In the genomic region with DNA sequence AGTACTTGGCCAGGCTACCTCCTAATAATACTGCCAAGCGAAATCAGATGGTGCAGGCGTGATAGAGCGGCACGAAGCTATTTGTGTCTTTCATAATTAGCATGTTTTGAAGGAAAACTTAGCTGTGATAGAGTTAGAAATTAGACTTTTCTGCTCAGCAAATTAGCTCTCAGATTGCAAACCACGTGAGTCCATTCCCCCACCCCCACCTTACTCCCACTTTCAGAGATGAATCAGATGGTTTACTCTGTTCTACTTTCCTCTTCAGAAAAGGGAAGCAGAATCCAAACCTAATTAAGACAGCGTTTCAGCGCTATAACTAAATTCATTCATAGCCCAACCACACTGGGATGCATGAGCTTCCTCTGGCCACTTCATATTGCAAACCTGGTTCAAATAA, we compare ENCODE assay signal across 12 cellular contexts.
DNase-seq lines count a peak whose midpoint lies in the region; ATAC-seq and TF ChIP-seq lines count a peak whose summit lies in the region.
"Had no signal": no experiment of that assay in that cellular context is flagged by ENCODE, and none has a peak within 500 bp of the region (broad histone marks: within the 10 kb centered on the region; RNA-seq: fewer than 3 reads in every experiment).

No MANE protein-coding gene starts in this region.

- no peak overlapping the region for H3K9ac ChIP-seq in GM23248

- WGBS in GM23248 (ENCODE audit: low coverage in 1 of 2, low lambda C conversion rate in 2 of 2, missing lambda C conversion rate in 2 of 2), 2 experiments, result 77 to 80% methylated on average over 7 of the region's 7 CpGs
- WGBS in esophagus muscularis mucosa, result 65% methylated on average over 7 of the region's 7 CpGs

- CTCF ChIA-PET in naive thymus-derived CD4-positive, alpha-beta T cell (lab: Charles Lee), result interaction anchor here (0.8 kb wide), 1 partner anchor 21 kb away, joined by 3 read pairs; no protein-coding TSS in a partner anchor
- CTCF ChIA-PET in Calu3 (lab: Charles Lee), result interaction anchor here (0.6 kb wide), 2 partner anchors 202 to 291 kb away, joined by 5 to 6 read pairs; no protein-coding TSS in a partner anchor

- peaks cover 19 to 58% (median 38%) of the 10 kb centered on the region in 7 donors for H3K4me1 Mint-ChIP-seq in naive thymus-derived CD4-positive, alpha-beta T cell
- H3K4me1 Mint-ChIP-seq in Calu3 (ENCODE audit: low read depth, unreplicated experiment), result peaks cover 55% of the 10 kb centered on the region

- H2AFZ ChIP-seq in GM23248, result no peak overlapping the region

- H3K4me3 ChIP-seq in GM23248 (no peak overlapping the region), esophagus muscularis mucosa (no peak overlapping the region)
- H3K4me3 ChIP-seq in naive thymus-derived CD4-positive, alpha-beta T cell (ENCODE audit: low read length), result no peak overlapping the region
- H3K4me3 ChIP-seq: psoas muscle, tibial artery had no signal

- H3K4me1 ChIP-seq in GM23248 (ENCODE audit: insufficient read depth), result 0 out of 2 replicates have a peak, but pooled peaks cover 7% of the 10 kb centered on the region
- H3K4me1 ChIP-seq in naive thymus-derived CD4-positive, alpha-beta T cell (ENCODE audit: control insufficient read depth in 2 of 2, insufficient read depth in 2 of 2, low read length in 2 of 2), result peaks cover 0 to 5% of the 10 kb centered on the region in 2 donors
- peaks cover 8 to 34% (median 23%) of the 10 kb centered on the region in 4 donors for H3K4me1 ChIP-seq in esophagus muscularis mucosa

- peaks cover 0 to 5% (median 0%) of the 10 kb centered on the region in 11 donors for H3K9me3 Mint-ChIP-seq in naive thymus-derived CD4-positive, alpha-beta T cell
- H3K9me3 Mint-ChIP-seq in Calu3 (ENCODE audit: low read depth, unreplicated experiment), result no peaks in the 10 kb centered on the region

- no peaks in the 10 kb centered on the region for H3K79me2 ChIP-seq in GM23248 (ENCODE audit: insufficient read depth)

- H3K36me3 ChIP-seq in GM23248 (ENCODE audit: low read depth) (no peaks in the 10 kb centered on the region), esophagus muscularis mucosa (no peaks in the 10 kb centered on the region)
- no peaks in the 10 kb centered on the region for H3K36me3 ChIP-seq in naive thymus-derived CD4-positive, alpha-beta T cell (ENCODE audit: control insufficient read depth in 2 of 3, insufficient read depth in 3 of 3, low read length in 3 of 3)
- H3K36me3 ChIP-seq: tibial artery had no signal

- intact Hi-C loops in naive thymus-derived CD4-positive, alpha-beta T cell (cut with micrococcal nuclease), result no loop called here
- intact Hi-C loops in Calu3 (cut with micrococcal nuclease; ENCODE audit: unreplicated experiment), result loop anchor here (2.0 kb wide), 1 partner anchor 121 kb away; no protein-coding TSS in a partner anchor
- intact Hi-C loops in esophagus muscularis mucosa (cut with DNase I), result no loop called here

- H3K4me2 ChIP-seq in GM23248 (ENCODE audit: unreplicated experiment), result no peak overlapping the region

- in situ Hi-C loops in GM23248 (cut with MboI), result no loop called here

- H3K27me3 Mint-ChIP-seq in naive thymus-derived CD4-positive, alpha-beta T cell, result peaks cover 0 to 2% (median 0%) of the 10 kb centered on the region in 5 donors
- no peaks in the 10 kb centered on the region for H3K27me3 Mint-ChIP-seq in Calu3 (ENCODE audit: unreplicated experiment)

- TF ChIP-seq POLR2A in esophagus muscularis mucosa (IDR thresholded peaks at IDR 0.05; ENCODE audit: low read depth), result no peak

- no peak overlapping the region for H3K27ac ChIP-seq in GM23248
- no peak overlapping the region for H3K27ac ChIP-seq in naive thymus-derived CD4-positive, alpha-beta T cell (ENCODE audit: low read depth, low read length)
- no peak overlapping the region for H3K27ac ChIP-seq in esophagus muscularis mucosa (replicated peaks in 1 of 4)
- H3K27ac ChIP-seq: psoas muscle, tibial artery had no signal

- H3K9me2 ChIP-seq in GM23248 (ENCODE audit: insufficient read depth), result no peaks in the 10 kb centered on the region

- H3K27me3 ChIP-seq in GM23248 (replicated peaks; ENCODE audit: insufficient read depth) (no peaks in the 10 kb centered on the region), esophagus muscularis mucosa (no peaks in the 10 kb centered on the region)
- H3K27me3 ChIP-seq in naive thymus-derived CD4-positive, alpha-beta T cell (ENCODE audit: control insufficient read depth in 2 of 2, insufficient read depth in 2 of 2, low read length in 2 of 2), result no peaks in the 10 kb centered on the region
- H3K27me3 ChIP-seq: tibial artery had no signal

- ATAC-seq in GM18907 (IDR thresholded peaks at IDR 0.05; ENCODE audit: unreplicated experiment), result peak; percentile 62
- peak; percentile 53 for ATAC-seq in naive thymus-derived CD4-positive, alpha-beta T cell
- ATAC-seq: psoas muscle had no signal

- no peak overlapping the region for H3K4me3 Mint-ChIP-seq in naive thymus-derived CD4-positive, alpha-beta T cell
- no peak overlapping the region for H3K4me3 Mint-ChIP-seq in Calu3 (ENCODE audit: low read depth, unreplicated experiment)

- no TSS peak for BruUV-seq in Calu3 (replicated peaks; lab: Mats Ljungman, UMichigan)

- H4K20me1 ChIP-seq in GM23248 (ENCODE audit: insufficient read depth), result no peaks in the 10 kb centered on the region

- POLR2A ChIA-PET in naive thymus-derived CD4-positive, alpha-beta T cell (lab: Charles Lee), result no interaction called here

- DNase-seq in GM23248 (peak; percentile 23), MV-4-11 (lab: John Stamatoyannopoulos, UW) (peak; percentile 78), Calu3 (no peak), esophagus muscularis mucosa (ENCODE audit: extremely low spot score) (no peak), NCI-H2227 (lab: John Stamatoyannopoulos, UW; ENCODE audit: unreplicated experiment) (no peak), HUDEP-2 (lab: John Stamatoyannopoulos, UW; ENCODE audit: unreplicated experiment in 76 of 76) (no peak)
- DNase-seq in naive thymus-derived CD4-positive, alpha-beta T cell, result no peak
- DNase-seq: dermis blood vessel endothelial cell, NCI-H446 treated with DMSO at 0.1 percent for 48 hours, psoas muscle, tibial artery had no signal

- TF ChIP-seq EP300 in esophagus muscularis mucosa (IDR thresholded peaks at IDR 0.05), result no peak

- no peak overlapping the region for H3K27ac Mint-ChIP-seq in naive thymus-derived CD4-positive, alpha-beta T cell
- H3K27ac Mint-ChIP-seq in Calu3 (ENCODE audit: unreplicated experiment), result no peak overlapping the region

- peaks cover 0 to 6% (median 0%) of the 10 kb centered on the region in 5 donors for H3K36me3 Mint-ChIP-seq in naive thymus-derived CD4-positive, alpha-beta T cell
- peaks cover 5% of the 10 kb centered on the region for H3K36me3 Mint-ChIP-seq in Calu3 (ENCODE audit: insufficient read depth, unreplicated experiment)

- peaks cover 8% of the 10 kb centered on the region; the same call in 1 of the 2 replicates for H3F3A ChIP-seq in GM23248 (ENCODE audit: insufficient read depth)

- TF ChIP-seq CTCF in Calu3 (IDR thresholded peaks at IDR 0.05; ENCODE audit: unreplicated experiment), result no peak
- TF ChIP-seq CTCF in esophagus muscularis mucosa (IDR thresholded peaks at IDR 0.05), result no peak

- H3K9me3 ChIP-seq in GM23248 (ENCODE audit: low read depth) (no peaks in the 10 kb centered on the region), esophagus muscularis mucosa (no peaks in the 10 kb centered on the region)
- H3K9me3 ChIP-seq in naive thymus-derived CD4-positive, alpha-beta T cell (ENCODE audit: control insufficient read depth in 2 of 3, low read length in 3 of 3), result no peaks in the 10 kb centered on the region
- H3K9me3 ChIP-seq: psoas muscle, tibial artery had no signal

Comparison
In these comparisons a context has a peak if more than half of its experiments do, and no peak if none do; other contexts are left out.
1. DNase-seq: peak in GM23248 (single experiment) and MV-4-11 (single experiment); none in naive thymus-derived CD4-positive, alpha-beta T cell (0 of 9), Calu3 (single experiment), esophagus muscularis mucosa (single experiment), NCI-H2227 (single experiment) and HUDEP-2 (0 of 76).